Comparison of ENCODE assay signal across 9 cellular contexts in genomic region chr9:129007035-129007765, GRCh38. TPM values are rescaled to one million over a fixed set of nuclear protein-coding genes. Genes with fewer than 3 reads are reported as not detected.
DNase-seq lines count a peak whose midpoint lies in the region; ATAC-seq and TF ChIP-seq lines count a peak whose summit lies in the region.
"Had no signal": no experiment of that assay in that cellular context is flagged by ENCODE, and none has a peak within 500 bp of the region (broad histone marks: within the 10 kb centered on the region; RNA-seq: fewer than 3 reads in every experiment).

No MANE protein-coding gene starts in this region.

- RAD21 ChIA-PET in HCT116 (lab: Charles Lee; ENCODE audit: low non-redundant PET in 1 of 2, low total read pairs in 2 of 2, uncharacterized antibody in 2 of 2, unreplicated experiment in 2 of 2): no interaction called here

- no peaks in the 10 kb centered on the region for H3K9me3 Mint-ChIP-seq in activated CD4-positive, alpha-beta memory T cell treated with anti-CD3 and anti-CD28 coated beads, Interleukin-2, amount 10 ng/mL, durations not matched to agents 7 days and 5 days

- CTCF ChIA-PET in HCT116 (lab: Charles Lee): no interaction called here
- CTCF ChIA-PET in activated CD4-positive, alpha-beta memory T cell treated with anti-CD3 and anti-CD28 coated beads, Interleukin-2, amount 10 ng/mL, durations not matched to agents 7 days and 5 days (lab: Charles Lee): interaction anchor here (1.3 kb wide), 1 partner anchor 21 kb away, joined by 3 read pairs; the partner anchor contains the start of gene SH3GLB2

- no peaks in the 10 kb centered on the region for H3K4me1 Mint-ChIP-seq in activated CD4-positive, alpha-beta memory T cell treated with anti-CD3 and anti-CD28 coated beads, Interleukin-2, amount 10 ng/mL, durations not matched to agents 7 days and 5 days

- no peak overlapping the region for H2AFZ ChIP-seq in HCT116 (ENCODE audit: low read depth, low read length, poor library complexity, severe bottlenecking)

- no peak for TF ChIP-seq CTCF in HCT116 (IDR thresholded peaks at IDR 0.05 in 2 of 3, conservative IDR thresholded peaks at IDR 0.05 in 1 of 3; ENCODE audit: borderline replicate concordance in 1 of 3, insufficient read depth in 1 of 3, low read depth in 2 of 3, low read length in 2 of 3)
- peak; percentile 61 for TF ChIP-seq CTCF in VCaP (conservative IDR thresholded peaks at IDR 0.05)
- no peak for TF ChIP-seq CTCF in right atrium auricular region (IDR thresholded peaks at IDR 0.05)

- H3K27me3 ChIP-seq in HCT116 (ENCODE audit: insufficient read depth, low read length) (no peaks in the 10 kb centered on the region), right atrium auricular region (no peaks in the 10 kb centered on the region), skeletal muscle tissue (ENCODE audit: control insufficient read depth in 3 of 3, insufficient read depth in 3 of 3, low read length in 3 of 3) (no peaks in the 10 kb centered on the region)

- peaks cover 34% of the 10 kb centered on the region for H3K36me3 Mint-ChIP-seq in activated CD4-positive, alpha-beta memory T cell treated with anti-CD3 and anti-CD28 coated beads, Interleukin-2, amount 10 ng/mL, durations not matched to agents 7 days and 5 days (ENCODE audit: low read depth)

- no peak overlapping the region for H3K27ac Mint-ChIP-seq in activated CD4-positive, alpha-beta memory T cell treated with anti-CD3 and anti-CD28 coated beads, Interleukin-2, amount 10 ng/mL, durations not matched to agents 7 days and 5 days

- no peaks in the 10 kb centered on the region for H3K4me1 ChIP-seq in HCT116 (ENCODE audit: control insufficient read depth in 1 of 2, insufficient read depth in 2 of 2, low read length in 2 of 2)
- H3K4me1 ChIP-seq in right atrium auricular region: peaks cover 0 to 14% of the 10 kb centered on the region in 2 donors
- H3K4me1 ChIP-seq in skeletal muscle tissue (ENCODE audit: control insufficient read depth in 3 of 3, insufficient read depth in 3 of 3, low read length in 3 of 3): peaks cover 21 to 32% (median 31%) of the 10 kb centered on the region in 3 donors

- no peaks in the 10 kb centered on the region for H3K9me2 ChIP-seq in HCT116 (ENCODE audit: insufficient read depth)

- intact Hi-C loops in HCT116 (cut with micrococcal nuclease): no loop called here

- H3K4me3 ChIP-seq in HCT116 (replicated peaks in 1 of 2; ENCODE audit: low read depth in 1 of 2, low read length in 2 of 2) (no peak overlapping the region), right atrium auricular region (no peak overlapping the region), skeletal muscle tissue (ENCODE audit: low read length in 3 of 3) (no peak overlapping the region)

- H3K9ac ChIP-seq in HCT116 (ENCODE audit: low read length) (no peak overlapping the region), skeletal muscle tissue (ENCODE audit: low read depth in 1 of 3, low read length in 3 of 3) (peak overlapping the region in 1 of 3 donors; percentile 50)

- H3K9me3 ChIP-seq in HCT116 (ENCODE audit: control insufficient read depth in 1 of 2, insufficient read depth in 1 of 2, low read depth in 1 of 2, low read length in 2 of 2) (no peaks in the 10 kb centered on the region), right atrium auricular region (no peaks in the 10 kb centered on the region), skeletal muscle tissue (ENCODE audit: control insufficient read depth in 3 of 3, low read length in 3 of 3) (no peaks in the 10 kb centered on the region)

- DNase-seq in HCT116 (ENCODE audit: low read depth, low spot score) (no peak), right atrium auricular region (ENCODE audit: low spot score) (peak; percentile 65), islet precursor cell (no peak)
- DNase-seq in activated CD4-positive, alpha-beta memory T cell treated with anti-CD3 and anti-CD28 coated beads, Interleukin-2, amount 10 ng/mL, durations not matched to agents 7 days and 5 days: no peak
- DNase-seq: GOT3 had no signal

- H3K27me3 Mint-ChIP-seq in activated CD4-positive, alpha-beta memory T cell treated with anti-CD3 and anti-CD28 coated beads, Interleukin-2, amount 10 ng/mL, durations not matched to agents 7 days and 5 days: no peaks in the 10 kb centered on the region

- ATAC-seq in HCT116 (peak; percentile 25), GM19035 (IDR thresholded peaks at IDR 0.05; ENCODE audit: unreplicated experiment) (no peak), HG02610 (IDR thresholded peaks at IDR 0.05; ENCODE audit: unreplicated experiment) (no peak)

- no peaks in the 10 kb centered on the region for H3K79me2 ChIP-seq in HCT116 (ENCODE audit: insufficient read depth, low read length)

- H3K27ac ChIP-seq in HCT116 (ENCODE audit: low read depth, low read length) (peak overlapping the region; percentile 50), VCaP (peak overlapping the region; percentile 49), right atrium auricular region (peak overlapping the region; percentile 51 to 66), skeletal muscle tissue (ENCODE audit: low read depth, low read length) (peak overlapping the region; percentile 76)

- H3K4me3 Mint-ChIP-seq in activated CD4-positive, alpha-beta memory T cell treated with anti-CD3 and anti-CD28 coated beads, Interleukin-2, amount 10 ng/mL, durations not matched to agents 7 days and 5 days: no peak overlapping the region

- no TSS peak for BruUV-seq in HCT116 (replicated peaks; lab: Mats Ljungman, UMichigan)

- no peak for TF ChIP-seq RAD21 in HCT116 (IDR thresholded peaks at IDR 0.05; ENCODE audit: low read depth)

- peaks cover 14 to 36% of the 10 kb centered on the region in 2 experiments; a peak in 3 of 4 replicates for H3K36me3 ChIP-seq in HCT116 (ENCODE audit: control insufficient read depth in 1 of 2, insufficient read depth in 2 of 2, low read length in 2 of 2)
- peaks cover 49% of the 10 kb centered on the region for H3K36me3 ChIP-seq in right atrium auricular region
- H3K36me3 ChIP-seq in skeletal muscle tissue (ENCODE audit: control insufficient read depth in 3 of 3, insufficient read depth in 3 of 3, low read length in 3 of 3): peaks cover 46 to 47% (median 46%) of the 10 kb centered on the region in 3 donors

- POLR2A ChIA-PET in HCT116 (lab: Charles Lee): no interaction called here
- POLR2A ChIA-PET in activated CD4-positive, alpha-beta memory T cell treated with anti-CD3 and anti-CD28 coated beads, Interleukin-2, amount 10 ng/mL, durations not matched to agents 7 days and 5 days (lab: Charles Lee): no interaction called here

- no peak overlapping the region for H3K4me2 ChIP-seq in HCT116 (ENCODE audit: low read length)

- no peaks in the 10 kb centered on the region for H4K20me1 ChIP-seq in HCT116 (ENCODE audit: insufficient read depth)

- no peak for TF ChIP-seq POLR2A in HCT116 (IDR thresholded peaks at IDR 0.05; ENCODE audit: borderline replicate concordance, extremely low read depth, insufficient read depth, insufficient read length)

TF ChIP-seq in HCT116, 20 proteins besides CTCF, POLR2A, EP300 and RAD21:
- TF ChIP-seq EZH2phosphoT487 (IDR thresholded peaks at IDR 0.05; ENCODE audit: borderline replicate concordance) (no peak), SP1 (IDR thresholded peaks at IDR 0.05; ENCODE audit: low read depth) (no peak), ZNF274 (IDR thresholded peaks at IDR 0.05; ENCODE audit: low read depth, low read length) (no peak)

RNA-seq across cellular contexts. Expression of gene SH3GLB2, which starts 20.9 kb away (rescaled TPM):
- total RNA-seq in HCT116 (2021; ENCODE audit: unreplicated experiment) (87.9 TPM), right atrium auricular region (10 to 100 TPM; 25.6 to 41.3 TPM), skeletal muscle tissue (25.1 TPM)
- 88.5 and 89.0 TPM in 2 replicates for polyA plus RNA-seq in HCT116 (2012)
- 10 to 100 TPM; 87.0 to 90.5 TPM for total RNA-seq in activated CD4-positive, alpha-beta memory T cell treated with anti-CD3 and anti-CD28 coated beads, Interleukin-2, amount 10 ng/mL, durations not matched to agents 7 days and 5 days

RNA-seq across cellular contexts. Expression of gene MIGA2, which starts 29.2 kb away (rescaled TPM):
- total RNA-seq in HCT116 (2021; ENCODE audit: unreplicated experiment): 23.7 TPM
- polyA plus RNA-seq in HCT116 (2012): 14.5 and 15.4 TPM in 2 replicates
- total RNA-seq in right atrium auricular region: 10 to 100 TPM; 34.2 to 40.2 TPM
- total RNA-seq in skeletal muscle tissue: 12.0 TPM
- total RNA-seq in activated CD4-positive, alpha-beta memory T cell treated with anti-CD3 and anti-CD28 coated beads, Interleukin-2, amount 10 ng/mL, durations not matched to agents 7 days and 5 days: 10 to 100 TPM; 36.5 to 40.9 TPM

RNA-seq across cellular contexts. Expression of gene NUP188, which starts 59.7 kb away (rescaled TPM):
- total RNA-seq in HCT116 (2021; ENCODE audit: unreplicated experiment) (115 TPM), right atrium auricular region (10 to 100 TPM; 23.5 to 26.8 TPM), skeletal muscle tissue (36.5 TPM)
- polyA plus RNA-seq in HCT116 (2012): 85.8 and 86.7 TPM in 2 replicates
- 10 to 100 TPM; 65.8 to 73.6 TPM for total RNA-seq in activated CD4-positive, alpha-beta memory T cell treated with anti-CD3 and anti-CD28 coated beads, Interleukin-2, amount 10 ng/mL, durations not matched to agents 7 days and 5 days

RNA-seq across cellular contexts. Expression of gene DOLK, which starts 59.8 kb away (rescaled TPM):
- total RNA-seq in HCT116 (2021; ENCODE audit: unreplicated experiment) (12.0 TPM), right atrium auricular region (10 to 100 TPM; 13.9 to 14.4 TPM), skeletal muscle tissue (11.5 TPM)
- 8.1 and 8.3 TPM in 2 replicates for polyA plus RNA-seq in HCT116 (2012)
- 1 to 10 TPM; 7.0 TPM for total RNA-seq in activated CD4-positive, alpha-beta memory T cell treated with anti-CD3 and anti-CD28 coated beads, Interleukin-2, amount 10 ng/mL, durations not matched to agents 7 days and 5 days
